18 cellular contexts compared by ENCODE assay signal in genomic region chr6:13742961-13743735, GRCh38. TPM values are rescaled to one million over a fixed set of nuclear protein-coding genes. Genes with fewer than 3 reads are reported as not detected.
DNase-seq lines count a peak whose midpoint lies in the region; ATAC-seq and TF ChIP-seq lines count a peak whose summit lies in the region.
"Had no signal": no experiment of that assay in that cellular context is flagged by ENCODE, and none has a peak within 500 bp of the region (broad histone marks: within the 10 kb centered on the region; RNA-seq: fewer than 3 reads in every experiment).

No MANE protein-coding gene starts in this region.

- WGBS in esophagus squamous epithelium, 2 donors = 88 to 89% methylated on average over 11 to 18 of the region's 56 CpGs

- H3K27ac Mint-ChIP-seq in activated CD4-positive, alpha-beta T cell treated with anti-CD3 and anti-CD28 coated beads, Interleukin-2, amount 10 ng/mL, durations not matched to agents 24 days and 14 days = no peak overlapping the region
- H3K27ac Mint-ChIP-seq in activated CD4-positive, alpha-beta T cell treated with anti-CD3 and anti-CD28 coated beads, Interleukin-2, amount 10 ng/mL, durations not matched to agents 7 days and 5 days = no peak overlapping the region
- no peak overlapping the region for H3K27ac Mint-ChIP-seq in T-helper 17 cell
- no peak overlapping the region for H3K27ac Mint-ChIP-seq in stimulated activated memory B cell treated with anti-CD40 and anti-IgM and Interleukin-4, amounts not matched to agents 10 μg/mL and 1 μg/mL and 100 μg/mL, for 72 hours
- H3K27ac Mint-ChIP-seq: CD4-positive, CD25-positive, alpha-beta regulatory T cell had no signal

- H3K4me3 Mint-ChIP-seq in activated CD4-positive, alpha-beta T cell treated with anti-CD3 and anti-CD28 coated beads, Interleukin-2, amount 10 ng/mL, durations not matched to agents 24 days and 14 days = peak overlapping the region; percentile 55
- no peak overlapping the region for H3K4me3 Mint-ChIP-seq in activated CD4-positive, alpha-beta T cell treated with anti-CD3 and anti-CD28 coated beads, Interleukin-2, amount 10 ng/mL, durations not matched to agents 7 days and 5 days
- peak overlapping the region; percentile 34 for H3K4me3 Mint-ChIP-seq in T-helper 17 cell
- peak overlapping the region; percentile 56 for H3K4me3 Mint-ChIP-seq in stimulated activated memory B cell treated with anti-CD40 and anti-IgM and Interleukin-4, amounts not matched to agents 10 μg/mL and 1 μg/mL and 100 μg/mL, for 72 hours

- H3K4me1 Mint-ChIP-seq in activated CD4-positive, alpha-beta T cell treated with anti-CD3 and anti-CD28 coated beads, Interleukin-2, amount 10 ng/mL, durations not matched to agents 24 days and 14 days = peaks cover 4% of the 10 kb centered on the region
- peaks cover 7% of the 10 kb centered on the region for H3K4me1 Mint-ChIP-seq in activated CD4-positive, alpha-beta T cell treated with anti-CD3 and anti-CD28 coated beads, Interleukin-2, amount 10 ng/mL, durations not matched to agents 7 days and 5 days
- peaks cover 5% of the 10 kb centered on the region for H3K4me1 Mint-ChIP-seq in T-helper 17 cell
- H3K4me1 Mint-ChIP-seq in stimulated activated memory B cell treated with anti-CD40 and anti-IgM and Interleukin-4, amounts not matched to agents 10 μg/mL and 1 μg/mL and 100 μg/mL, for 72 hours = peaks cover 7% of the 10 kb centered on the region

- H3K4me3 ChIP-seq in esophagus squamous epithelium = peak overlapping the region in 3 of 4 donors; percentile 20 to 50 (median 29)
- H3K4me3 ChIP-seq: mucosa of descending colon had no signal

- CTCF ChIA-PET in activated CD4-positive, alpha-beta T cell treated with anti-CD3 and anti-CD28 coated beads, Interleukin-2, amount 10 ng/mL, durations not matched to agents 7 days and 5 days (lab: Charles Lee) = interaction anchor here (0.8 to 1.2 kb wide), 2 partner anchors 15 to 17 kb away, joined by 3 read pairs; no protein-coding TSS in a partner anchor

- no peaks in the 10 kb centered on the region for H3K27me3 Mint-ChIP-seq in activated CD4-positive, alpha-beta T cell treated with anti-CD3 and anti-CD28 coated beads, Interleukin-2, amount 10 ng/mL, durations not matched to agents 24 days and 14 days
- no peaks in the 10 kb centered on the region for H3K27me3 Mint-ChIP-seq in activated CD4-positive, alpha-beta T cell treated with anti-CD3 and anti-CD28 coated beads, Interleukin-2, amount 10 ng/mL, durations not matched to agents 7 days and 5 days
- no peaks in the 10 kb centered on the region for H3K27me3 Mint-ChIP-seq in T-helper 17 cell
- no peaks in the 10 kb centered on the region for H3K27me3 Mint-ChIP-seq in stimulated activated memory B cell treated with anti-CD40 and anti-IgM and Interleukin-4, amounts not matched to agents 10 μg/mL and 1 μg/mL and 100 μg/mL, for 72 hours
- H3K27me3 Mint-ChIP-seq: CD4-positive, CD25-positive, alpha-beta regulatory T cell had no signal

- no peak overlapping the region for H3K27ac ChIP-seq in esophagus squamous epithelium
- H3K27ac ChIP-seq: gastroesophageal sphincter, RWPE1 had no signal

- intact Hi-C loops in activated CD4-positive, alpha-beta T cell treated with anti-CD3 and anti-CD28 coated beads, Interleukin-2, amount 10 ng/mL, durations not matched to agents 24 days and 14 days (cut with micrococcal nuclease) = no loop called here
- intact Hi-C loops in esophagus squamous epithelium (cut with DNase I) = no loop called here

- no peak for ATAC-seq in T-helper 17 cell
- no peak for ATAC-seq in stimulated activated memory B cell treated with anti-CD40 and anti-IgM and Interleukin-4, amounts not matched to agents 10 μg/mL and 1 μg/mL and 100 μg/mL, for 72 hours
- ATAC-seq: gastroesophageal sphincter, mucosa of descending colon, sciatic nerve had no signal

- no peak for TF ChIP-seq POLR2A in esophagus squamous epithelium (IDR thresholded peaks at IDR 0.05)

- TF ChIP-seq CTCF in esophagus squamous epithelium (IDR thresholded peaks at IDR 0.05) = no peak

- peaks cover 5% of the 10 kb centered on the region for H3K9me3 Mint-ChIP-seq in activated CD4-positive, alpha-beta T cell treated with anti-CD3 and anti-CD28 coated beads, Interleukin-2, amount 10 ng/mL, durations not matched to agents 24 days and 14 days
- H3K9me3 Mint-ChIP-seq in activated CD4-positive, alpha-beta T cell treated with anti-CD3 and anti-CD28 coated beads, Interleukin-2, amount 10 ng/mL, durations not matched to agents 7 days and 5 days = peaks cover 7% of the 10 kb centered on the region
- H3K9me3 Mint-ChIP-seq in stimulated activated memory B cell treated with anti-CD40 and anti-IgM and Interleukin-4, amounts not matched to agents 10 μg/mL and 1 μg/mL and 100 μg/mL, for 72 hours = no peaks in the 10 kb centered on the region

- H3K36me3 Mint-ChIP-seq in activated CD4-positive, alpha-beta T cell treated with anti-CD3 and anti-CD28 coated beads, Interleukin-2, amount 10 ng/mL, durations not matched to agents 24 days and 14 days (ENCODE audit: low read depth) = peaks cover 2% of the 10 kb centered on the region
- peaks cover 2% of the 10 kb centered on the region for H3K36me3 Mint-ChIP-seq in activated CD4-positive, alpha-beta T cell treated with anti-CD3 and anti-CD28 coated beads, Interleukin-2, amount 10 ng/mL, durations not matched to agents 7 days and 5 days (ENCODE audit: low read depth)
- peaks cover 2% of the 10 kb centered on the region for H3K36me3 Mint-ChIP-seq in T-helper 17 cell (ENCODE audit: low read depth)
- H3K36me3 Mint-ChIP-seq in stimulated activated memory B cell treated with anti-CD40 and anti-IgM and Interleukin-4, amounts not matched to agents 10 μg/mL and 1 μg/mL and 100 μg/mL, for 72 hours = no peaks in the 10 kb centered on the region
- H3K36me3 Mint-ChIP-seq: CD4-positive, CD25-positive, alpha-beta regulatory T cell had no signal

- no peaks in the 10 kb centered on the region for H3K27me3 ChIP-seq in esophagus squamous epithelium
- H3K27me3 ChIP-seq: gastroesophageal sphincter had no signal

- no peaks in the 10 kb centered on the region for H3K9me3 ChIP-seq in T-helper 17 cell (ENCODE audit: control insufficient read depth, low read length, poor library complexity, severe bottlenecking)
- H3K9me3 ChIP-seq in esophagus squamous epithelium = no peaks in the 10 kb centered on the region
- H3K9me3 ChIP-seq: gastroesophageal sphincter, mucosa of descending colon had no signal

- H3K4me1 ChIP-seq in esophagus squamous epithelium = no peaks in the 10 kb centered on the region
- H3K4me1 ChIP-seq: gastroesophageal sphincter had no signal

- POLR2A ChIA-PET in activated CD4-positive, alpha-beta T cell treated with anti-CD3 and anti-CD28 coated beads, Interleukin-2, amount 10 ng/mL, durations not matched to agents 7 days and 5 days (lab: Charles Lee) = no interaction called here

- H3K36me3 ChIP-seq in esophagus squamous epithelium = no peaks in the 10 kb centered on the region
- H3K36me3 ChIP-seq: gastroesophageal sphincter had no signal

- no peak for DNase-seq in activated CD4-positive, alpha-beta T cell treated with anti-CD3 and anti-CD28 coated beads, Interleukin-2, amount 10 ng/mL, durations not matched to agents 24 days and 14 days
- no peak for DNase-seq in activated CD4-positive, alpha-beta T cell treated with anti-CD3 and anti-CD28 coated beads, Interleukin-2, amount 10 ng/mL, durations not matched to agents 7 days and 5 days
- DNase-seq in T-helper 17 cell (no peak), esophagus squamous epithelium (lab: John Stamatoyannopoulos, UW) (no peak), LoVo (ENCODE audit: low spot score) (no peak), mesenteric fat pad (ENCODE audit: low spot score) (no peak), dedifferentiated amniotic fluid mesenchymal stem cell (ENCODE audit: extremely low spot score) (no peak)
- DNase-seq: activated effector memory CD4-positive, alpha-beta T cell treated with anti-CD3 and anti-CD28 coated beads, Interleukin-2, amount 50 U/mL, for 16 hours; CD4-positive, CD25-positive, alpha-beta regulatory T cell; cortex of kidney; KBM-7; left cardiac atrium; NCI-H2081 had no signal

RNA-seq across cellular contexts. Expression of gene RANBP9, which starts 31.5 kb away (rescaled TPM):
- 52.6 and 56.2 TPM in 2 replicates for total RNA-seq in activated CD4-positive, alpha-beta T cell treated with anti-CD3 and anti-CD28 coated beads, Interleukin-2, amount 10 ng/mL, durations not matched to agents 24 days and 14 days
- total RNA-seq in activated CD4-positive, alpha-beta T cell treated with anti-CD3 and anti-CD28 coated beads, Interleukin-2, amount 10 ng/mL, durations not matched to agents 7 days and 5 days = 10 to 100 TPM; 51.1 to 56.1 TPM
- total RNA-seq in T-helper 17 cell (10 to 100 TPM; 74.4 to 99.9 TPM), esophagus squamous epithelium (10 to 100 TPM; 32.9 to 69.6 (median 63.3) TPM), mesenteric fat pad (42.2 TPM)
